Comparison of ENCODE assay signal across 20 cellular contexts in the genomic region with DNA sequence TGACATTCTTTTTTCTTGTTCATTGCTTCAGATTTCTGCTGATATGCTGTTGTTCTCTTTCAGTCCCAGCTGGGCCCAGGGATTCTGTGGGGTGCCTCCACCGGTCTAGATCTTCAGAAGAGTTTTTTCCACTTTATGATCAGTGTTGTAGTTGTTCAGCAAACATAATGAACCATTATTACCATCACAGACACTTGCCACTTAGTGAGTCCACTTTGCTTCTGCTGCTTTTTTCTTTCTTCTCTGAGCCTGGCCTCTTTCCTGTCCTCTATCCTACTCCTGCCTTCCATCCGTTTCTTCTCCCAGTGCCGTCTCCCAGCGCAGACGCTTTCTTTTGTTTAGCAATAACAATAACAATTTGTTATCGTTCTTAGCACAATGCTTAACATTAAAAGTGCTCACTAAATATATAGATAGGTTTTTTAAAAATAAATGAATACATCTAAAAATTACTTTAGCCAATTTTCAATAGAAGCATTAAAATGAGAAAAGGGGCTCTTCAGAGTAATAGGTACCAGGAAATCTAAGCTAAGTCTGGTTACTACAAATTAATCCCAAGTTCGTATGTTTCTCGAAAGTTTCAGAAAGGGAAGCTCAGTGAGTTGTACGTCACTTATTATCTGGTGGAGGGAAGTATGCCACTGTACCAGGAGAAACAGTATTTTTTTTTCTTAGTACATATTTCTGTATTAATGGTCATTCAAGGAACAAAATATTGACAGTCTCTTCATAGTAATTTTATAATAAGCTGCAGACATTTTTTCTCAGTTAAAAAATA.
"Had no signal": no experiment of that assay in that cellular context is flagged by ENCODE, and none has a peak within 500 bp of the region (broad histone marks: within the 10 kb centered on the region; RNA-seq: fewer than 3 reads in every experiment).

No MANE protein-coding gene starts in this region.

- H3K27me3 ChIP-seq: ascending aorta, foreskin keratinocyte, stomach, thyroid gland had no signal

- H3K9me3 ChIP-seq: ascending aorta, stomach, thyroid gland had no signal

- ATAC-seq: activated naive CD8-positive, alpha-beta T cell treated with anti-CD3 and anti-CD28 coated beads, Interleukin-2, amount 50 U/mL, for 24 hours; foreskin keratinocyte; natural killer cell treated with Interleukin-12 subunit alpha and Interleukin-12 subunit beta and Interleukin-15 and Interleukin-18, amount 100 ng/mL, for 72 hours; sciatic nerve had no signal

- H3K36me3 Mint-ChIP-seq: activated naive CD4-positive, alpha-beta T cell treated with anti-CD3 and anti-CD28 coated beads, Interleukin-2, amount 10 ng/mL, durations not matched to agents 7 days and 5 days; mesothelial cell of epicardium; natural killer cell treated with Interleukin-12 subunit alpha and Interleukin-12 subunit beta and Interleukin-15 and Interleukin-18, amount 100 ng/mL, for 72 hours had no signal

- H3K4me3 Mint-ChIP-seq: activated naive CD4-positive, alpha-beta T cell treated with anti-CD3 and anti-CD28 coated beads, Interleukin-2, amount 10 ng/mL, durations not matched to agents 7 days and 5 days; activated naive CD8-positive, alpha-beta T cell treated with anti-CD3 and anti-CD28 coated beads, Interleukin-2, amount 50 U/mL, for 24 hours; mesothelial cell of epicardium; natural killer cell treated with Interleukin-12 subunit alpha and Interleukin-12 subunit beta and Interleukin-15 and Interleukin-18, amount 100 ng/mL, for 72 hours; T-helper 1 cell treated with Interleukin-12 subunit alpha and Interleukin-12 subunit beta and Interleukin-4 antibody, amounts not matched to agents 30 μg/mL and 1 μg/mL, for 36 hours had no signal

- H3K4me1 ChIP-seq: ascending aorta had no signal

- H3K36me3 ChIP-seq: ascending aorta, stomach, thyroid gland had no signal

- H3K4me3 ChIP-seq: ascending aorta, smooth muscle cell, stomach, thyroid gland had no signal

- H3K9me3 Mint-ChIP-seq: activated naive CD4-positive, alpha-beta T cell treated with anti-CD3 and anti-CD28 coated beads, Interleukin-2, amount 10 ng/mL, durations not matched to agents 7 days and 5 days; activated naive CD8-positive, alpha-beta T cell treated with anti-CD3 and anti-CD28 coated beads, Interleukin-2, amount 50 U/mL, for 24 hours; mesothelial cell of epicardium; natural killer cell treated with Interleukin-12 subunit alpha and Interleukin-12 subunit beta and Interleukin-15 and Interleukin-18, amount 100 ng/mL, for 72 hours; T-helper 1 cell treated with Interleukin-12 subunit alpha and Interleukin-12 subunit beta and Interleukin-4 antibody, amounts not matched to agents 30 μg/mL and 1 μg/mL, for 36 hours had no signal

- DNase-seq: activated CD4-positive, alpha-beta T cell treated with anti-CD3 and anti-CD28 coated beads for 1 hour; activated CD8-positive, alpha-beta memory T cell treated with anti-CD3 and anti-CD28 coated beads for 24 hours; activated CD8-positive, alpha-beta memory T cell treated with anti-CD3 and anti-CD28 coated beads, Interleukin-2, amount 50 U/mL, for 48 hours; activated effector memory CD4-positive, alpha-beta T cell treated with Interleukin-2 at 50 U/mL for 16 hours; activated naive CD4-positive, alpha-beta T cell treated with anti-CD3 and anti-CD28 coated beads, Interleukin-2, amount 10 ng/mL, durations not matched to agents 7 days and 5 days; activated naive CD8-positive, alpha-beta T cell treated with anti-CD3 and anti-CD28 coated beads, Interleukin-2, amount 50 U/mL, for 24 hours; activated T-cell treated with anti-CD3 and anti-CD28 coated beads, Interleukin-2, amount 50 U/mL, for 48 hours; foreskin keratinocyte; stimulated activated CD4-positive, alpha-beta T cell treated with anti-CD3 and anti-CD28 coated beads, Interleukin-4, amount 100 ng/mL, for 1 hour; stomach; thyroid gland had no signal

- H3K27me3 Mint-ChIP-seq: activated naive CD8-positive, alpha-beta T cell treated with anti-CD3 and anti-CD28 coated beads, Interleukin-2, amount 50 U/mL, for 24 hours; natural killer cell treated with Interleukin-12 subunit alpha and Interleukin-12 subunit beta and Interleukin-15 and Interleukin-18, amount 100 ng/mL, for 72 hours had no signal

- H3K27ac Mint-ChIP-seq: activated naive CD4-positive, alpha-beta T cell treated with anti-CD3 and anti-CD28 coated beads, Interleukin-2, amount 10 ng/mL, durations not matched to agents 7 days and 5 days; activated naive CD8-positive, alpha-beta T cell treated with anti-CD3 and anti-CD28 coated beads, Interleukin-2, amount 50 U/mL, for 24 hours; natural killer cell treated with Interleukin-12 subunit alpha and Interleukin-12 subunit beta and Interleukin-15 and Interleukin-18, amount 100 ng/mL, for 72 hours; T-helper 1 cell treated with Interleukin-12 subunit alpha and Interleukin-12 subunit beta and Interleukin-4 antibody, amounts not matched to agents 30 μg/mL and 1 μg/mL, for 36 hours had no signal

- H3K4me1 Mint-ChIP-seq: activated naive CD4-positive, alpha-beta T cell treated with anti-CD3 and anti-CD28 coated beads, Interleukin-2, amount 10 ng/mL, durations not matched to agents 7 days and 5 days; activated naive CD8-positive, alpha-beta T cell treated with anti-CD3 and anti-CD28 coated beads, Interleukin-2, amount 50 U/mL, for 24 hours had no signal

- H3K27ac ChIP-seq: ascending aorta, epithelial cell of prostate, foreskin keratinocyte, parathyroid adenoma, stomach, thyroid gland, VCaP had no signal
